8 cellular contexts compared by ENCODE assay signal in genomic region chr4:84965558-84966381, GRCh38. TPM values are rescaled to one million over a fixed set of nuclear protein-coding genes. Genes with fewer than 3 reads are reported as not detected.
A peak's percentile ranks its signal among the peaks of the same experiment; 100 is the strongest.
DNase-seq lines count a peak whose midpoint lies in the region; ATAC-seq, FAIRE-seq and TF ChIP-seq lines count a peak whose summit lies in the region.

No MANE protein-coding gene starts in this region.

- intact Hi-C loops in endothelial cell of umbilical vein (cut with micrococcal nuclease), result loop anchor here (1.0 to 5.0 kb wide), 7 partner anchors 27 to 275 kb away; no protein-coding TSS in a partner anchor

- POLR2A ChIA-PET in SK-N-SH (lab: Yijun Ruan, JAX), result interaction anchor here (0.8 to 1.9 kb wide), 3 partner anchors 198 to 224 kb away, joined by 3 to 5 read pairs (median 5); no protein-coding TSS in a partner anchor
- POLR2A ChIA-PET in endothelial cell of umbilical vein (lab: Charles Lee), result interaction anchor here (1.3 kb wide), 1 partner anchor 27 kb away, joined by 4 read pairs; no protein-coding TSS in a partner anchor

- no peak for TF ChIP-seq EP300 in SK-N-SH (IDR thresholded peaks at IDR 0.05; ENCODE audit: borderline replicate concordance in 1 of 2, low read depth in 1 of 2, low read length in 1 of 2)

- no peaks in the 10 kb centered on the region for H3K9me1 ChIP-seq in endothelial cell of umbilical vein (replicated peaks; ENCODE audit: control insufficient read depth, extremely low read depth, insufficient read depth, low read length)

- CTCF ChIA-PET in SK-N-SH (lab: Yijun Ruan, JAX) (interaction anchor here (0.8 to 2.4 kb wide), 10 partner anchors 9 to 437 kb away, joined by 3 to 23 read pairs (median 4); no protein-coding TSS in a partner anchor), endothelial cell of umbilical vein (lab: Charles Lee) (interaction anchor here (0.8 to 2.5 kb wide), 13 partner anchors 10 to 218 kb away, joined by 3 to 34 read pairs (median 3); no protein-coding TSS in a partner anchor)

- H3K36me3 ChIP-seq in SK-N-SH (replicated peaks in 1 of 2; ENCODE audit: control insufficient read depth in 1 of 2, insufficient read depth in 2 of 2, low read length in 1 of 2) (peaks cover 0 to 9% of the 10 kb centered on the region in 2 experiments), endothelial cell of umbilical vein (ENCODE audit: control insufficient read depth in 2 of 2, extremely low read depth in 1 of 2, insufficient read depth in 2 of 2, low read length in 2 of 2) (no peaks in the 10 kb centered on the region), thoracic aorta (no peaks in the 10 kb centered on the region)

- peaks cover 3% of the 10 kb centered on the region for H3F3A ChIP-seq in SK-N-SH (replicated peaks; ENCODE audit: insufficient read depth)

- 0% methylated on average over 3 of the region's 98 CpGs for WGBS in SK-N-SH (ENCODE audit: low lambda C conversion rate)

- TF ChIP-seq POLR2A in endothelial cell of umbilical vein (IDR thresholded peaks at IDR 0.05; ENCODE audit: low read depth, low read length), result no peak

- H3K4me3 ChIP-seq in SK-N-SH (ENCODE audit: low read depth in 2 of 2, low read length in 1 of 2) (peak overlapping the region; percentile 78 to 90), endothelial cell of umbilical vein (replicated peaks in 1 of 3; ENCODE audit: insufficient read depth in 1 of 3, low read depth in 1 of 3, low read length in 3 of 3) (peak overlapping the region; percentile 57 to 95 (median 78)), thoracic aorta (peak overlapping the region; percentile 91)

- FAIRE-seq in endothelial cell of umbilical vein (lab: Jason Lieb, UNC), result no peak

- no TSS peak for BruUV-seq in endothelial cell of umbilical vein (replicated peaks; lab: Mats Ljungman, UMichigan)

- peak overlapping the region; percentile 86 for H3K9ac ChIP-seq in SK-N-SH
- peak overlapping the region; percentile 67 for H3K9ac ChIP-seq in endothelial cell of umbilical vein (replicated peaks; ENCODE audit: extremely low read depth, insufficient read depth, low read length)

- TF ChIP-seq CTCF in SK-N-SH (IDR thresholded peaks at IDR 0.05) (peak; percentile 29), endothelial cell of umbilical vein (IDR thresholded peaks at IDR 0.05; ENCODE audit: extremely low read depth in 1 of 2, insufficient read depth in 1 of 2, low read depth in 1 of 2, low read length in 2 of 2) (peak in 1 of 2 donors; percentile 19), thoracic aorta (IDR thresholded peaks at IDR 0.05) (no peak)

- dilution Hi-C loops in endothelial cell of umbilical vein (cut with MboI; ENCODE audit: extremely low pct_ligation_motif_present, low sequenced_read_pairs), result no loop called here

- H3K9me3 ChIP-seq in SK-N-SH (no peaks in the 10 kb centered on the region), endothelial cell of umbilical vein (replicated peaks; ENCODE audit: control insufficient read depth, insufficient read depth, low read length) (no peaks in the 10 kb centered on the region), thoracic aorta (no peaks in the 10 kb centered on the region)

- TF ChIP-seq RAD21 in SK-N-SH (IDR thresholded peaks at IDR 0.05; ENCODE audit: low read length), result peak; percentile 15

- H3K9me2 ChIP-seq in SK-N-SH, result no peaks in the 10 kb centered on the region

- H3K4me1 ChIP-seq in SK-N-SH (ENCODE audit: control insufficient read depth in 1 of 2, insufficient read depth in 2 of 2, low read depth in 1 of 2, low read length in 1 of 2) (peaks cover 6 to 8% of the 10 kb centered on the region in 2 experiments; a peak in 3 of 4 replicates), endothelial cell of umbilical vein (ENCODE audit: control insufficient read depth, extremely low read depth, insufficient read depth, low read length) (peaks cover 7% of the 10 kb centered on the region), thoracic aorta (ENCODE audit: control insufficient read depth in 1 of 2, low read depth in 2 of 2) (peaks cover 11 to 40% of the 10 kb centered on the region in 2 donors)

- peak; percentile 56 for DNase-seq in DMS53 (lab: John Stamatoyannopoulos, UW)
- no peak for DNase-seq in DMS53 treated with DMSO at 0.1 percent for 48 hours (lab: John Stamatoyannopoulos, UW; ENCODE audit: unreplicated experiment)
- peak; percentile 90 for DNase-seq in SK-N-SH
- peak; percentile 53 for DNase-seq in endothelial cell of umbilical vein (ENCODE audit: low read depth, low spot score)
- DNase-seq in medulla oblongata (ENCODE audit: extremely low spot score), result peak; percentile 50
- no peak for DNase-seq in thoracic aorta (ENCODE audit: low spot score)

- H3K27ac ChIP-seq in SK-N-SH (ENCODE audit: low read depth in 2 of 2, low read length in 1 of 2), result peak overlapping the region; percentile 80 to 95
- H3K27ac ChIP-seq in endothelial cell of umbilical vein (ENCODE audit: insufficient read depth, low read depth, low read length), result peak overlapping the region; percentile 40
- peak overlapping the region; percentile 86 to 87 for H3K27ac ChIP-seq in thoracic aorta

- no peaks in the 10 kb centered on the region for H3K27me3 ChIP-seq in SK-N-SH (ENCODE audit: insufficient read depth)
- H3K27me3 ChIP-seq in endothelial cell of umbilical vein (ENCODE audit: control insufficient read depth in 2 of 2, insufficient read depth in 2 of 2, low read length in 2 of 2), result no peaks in the 10 kb centered on the region
- no peaks in the 10 kb centered on the region for H3K27me3 ChIP-seq in thoracic aorta (replicated peaks; ENCODE audit: insufficient read depth)

- H2AFZ ChIP-seq in SK-N-SH (ENCODE audit: low read depth) (peak overlapping the region; percentile 42; the same call in 1 of the 2 replicates), endothelial cell of umbilical vein (ENCODE audit: low read depth, low read length) (peak overlapping the region; percentile 18)

- H4K20me1 ChIP-seq in SK-N-SH (ENCODE audit: insufficient read depth) (peaks cover 31% of the 10 kb centered on the region), endothelial cell of umbilical vein (replicated peaks; ENCODE audit: control insufficient read depth, extremely low read depth, insufficient read depth, low read length) (no peaks in the 10 kb centered on the region)

- peak overlapping the region; percentile 91 for H3K4me2 ChIP-seq in SK-N-SH
- peak overlapping the region; percentile 78 for H3K4me2 ChIP-seq in endothelial cell of umbilical vein (ENCODE audit: insufficient read depth, low read length)

- H3K79me2 ChIP-seq in SK-N-SH (ENCODE audit: insufficient read depth), result peaks cover 52% of the 10 kb centered on the region
- H3K79me2 ChIP-seq in endothelial cell of umbilical vein (ENCODE audit: control insufficient read depth, insufficient read depth, low read length), result peaks cover 49% of the 10 kb centered on the region

- peak; percentile 24 for ATAC-seq in HG03175 (IDR thresholded peaks at IDR 0.05; ENCODE audit: unreplicated experiment)
- ATAC-seq in thoracic aorta (ENCODE audit: insufficient number of reproducible peaks, low FRiP score, low read depth), result peak; percentile 4
- ATAC-seq in HG03571 (IDR thresholded peaks at IDR 0.05; ENCODE audit: unreplicated experiment), result no peak

TF ChIP-seq in SK-N-SH, 30 proteins besides CTCF, POLR2A, EP300 and RAD21 (continues in another document):
- TF ChIP-seq JUND (IDR thresholded peaks at IDR 0.05), result no peak
- TF ChIP-seq MXI1 (IDR thresholded peaks at IDR 0.05; ENCODE audit: low read depth, low read length), result peak; percentile 24; the same call in 1 of the 2 replicates
- TF ChIP-seq FOSL2 (IDR thresholded peaks at IDR 0.05; ENCODE audit: borderline replicate concordance, low read depth), result no peak
- peak; percentile 21 for TF ChIP-seq CHD2 (IDR thresholded peaks at IDR 0.05; ENCODE audit: low read length, partially characterized antibody)
- TF ChIP-seq SIN3A (IDR thresholded peaks at IDR 0.05; ENCODE audit: borderline replicate concordance, low read depth, low read length), result no peak
- TF ChIP-seq TAF1 (IDR thresholded peaks at IDR 0.05; ENCODE audit: borderline replicate concordance, low read depth, low read length), result 0 out of 2 replicates have a peak, but pooled peaks have one; percentile 18
- TF ChIP-seq TEAD4 (IDR thresholded peaks at IDR 0.05; ENCODE audit: borderline replicate concordance, insufficient read depth), result no peak
- TF ChIP-seq POLR2AphosphoS5 (IDR thresholded peaks at IDR 0.05; ENCODE audit: low read depth, low read length), result no peak
- TF ChIP-seq GABPA (IDR thresholded peaks at IDR 0.05; ENCODE audit: low read depth), result no peak

TF ChIP-seq in endothelial cell of umbilical vein, 7 proteins besides CTCF, POLR2A, EP300 and RAD21:
- no peak for TF ChIP-seq MYC (IDR thresholded peaks at IDR 0.05; ENCODE audit: low read depth, low read length)
TF ChIP-seq in endothelial cell of umbilical vein: peak in this region for 0.

RNA-seq across cellular contexts. Expression of gene WDFY3, which starts 0.7 kb away (rescaled TPM):
- polyA plus RNA-seq in SK-N-SH (2012; rRNA removed) (13.8 and 17.4 TPM in 2 replicates), endothelial cell of umbilical vein (37.0 and 42.7 TPM in 2 replicates)
- 10.2 and 14.0 TPM in 2 replicates for polyA plus RNA-seq in SK-N-SH (2012; cell fraction: cytosol; rRNA removed)
- polyA plus RNA-seq in SK-N-SH (2012; cell fraction: nucleus; rRNA removed), result 22.9 and 35.1 TPM in 2 replicates
- total RNA-seq in endothelial cell of umbilical vein (89.7 and 113 TPM in 2 replicates), thoracic aorta (100 to 1,000 TPM; 116 to 140 TPM)
- 28.1 and 28.7 TPM in 2 replicates for polyA plus RNA-seq in endothelial cell of umbilical vein (2011; cell fraction: cytosol; rRNA removed)
- 114 and 125 TPM in 2 replicates for polyA plus RNA-seq in endothelial cell of umbilical vein (2011; cell fraction: nucleus; rRNA removed)
- 34.4 and 54.7 TPM in 2 replicates for polyA plus RNA-seq in endothelial cell of umbilical vein (2012)
- 304 and 350 TPM in 2 replicates for polyA minus RNA-seq in endothelial cell of umbilical vein
- 17.5 TPM for polyA minus RNA-seq in endothelial cell of umbilical vein (2011; cell fraction: cytosol; rRNA and poly(A)+ RNA removed)
- 694 and 1,077 TPM in 2 replicates for polyA minus RNA-seq in endothelial cell of umbilical vein (2011; cell fraction: nucleus; rRNA and poly(A)+ RNA removed)

Comparison
In these comparisons a context has a peak if more than half of its experiments do, and no peak if none do; other contexts are left out.
1. DNase-seq: peak in DMS53 (single experiment), SK-N-SH (single experiment), endothelial cell of umbilical vein (single experiment) and medulla oblongata (single experiment); none in DMS53 treated with DMSO at 0.1 percent for 48 hours (single experiment) and thoracic aorta (single experiment).
2. Peak in every context shown above with its lines, with median percentiles within 50 percentile points of each other: H3K27ac ChIP-seq and H3K4me3 ChIP-seq.